In genomic region chr5:50550274-50550673, GRCh38 we compare ENCODE assay signal across 24 cellular contexts.
DNase-seq lines count a peak whose midpoint lies in the region; ATAC-seq, FAIRE-seq and TF ChIP-seq lines count a peak whose summit lies in the region.
"Had no signal": no experiment of that assay in that cellular context is flagged by ENCODE, and none has a peak within 500 bp of the region (broad histone marks: within the 10 kb centered on the region; RNA-seq: fewer than 3 reads in every experiment).

No MANE protein-coding gene starts in this region.

- H3K36me3 Mint-ChIP-seq in WTC11 (peaks cover 2% of the 10 kb centered on the region; the same call in 1 of the 2 replicates), H9 (ENCODE audit: insufficient read depth in 1 of 3, low read depth in 3 of 3) (no peaks in the 10 kb centered on the region)
- H3K36me3 Mint-ChIP-seq: CD14-positive monocyte had no signal

- H3K4me1 Mint-ChIP-seq in WTC11 = peaks cover 17% of the 10 kb centered on the region
- peaks cover 2 to 8% of the 10 kb centered on the region in 2 experiments; a peak in 3 of 4 replicates for H3K4me1 Mint-ChIP-seq in H9

- FAIRE-seq in HepG2 (lab: Jason Lieb, UNC) = no peak
- FAIRE-seq: D721Med, GM12892, H54 had no signal

- intact Hi-C loops in HepG2 (cut with micrococcal nuclease; ENCODE audit: unreplicated experiment) = no loop called here
- intact Hi-C loops in right lobe of liver (cut with DNase I) = no loop called here
- intact Hi-C loops in IMR-90 (cut with micrococcal nuclease) = no loop called here

- CTCF ChIA-PET in HepG2 (lab: Yijun Ruan, JAX; ENCODE audit: low intra/inter-chr PET ratio, low total read pairs) = no interaction called here
- CTCF ChIA-PET in IMR-90 (lab: Yijun Ruan, JAX) = no interaction called here
- CTCF ChIA-PET in WTC11 (lab: Charles Lee) = no interaction called here

- in situ Hi-C loops in HepG2 (cut with HindIII; ENCODE audit: extremely low pct_ligation_motif_present, low pct_unique_long_range_greater_than_20kb) = no loop called here
- in situ Hi-C loops in IMR-90 (cut with MboI; ENCODE audit: low sequenced_read_pairs) = no loop called here

- H2AFZ ChIP-seq in HepG2 (ENCODE audit: low read length) (no peak overlapping the region), IMR-90 (replicated peaks; ENCODE audit: low read length, poor library complexity) (no peak overlapping the region), H9 (ENCODE audit: low read length) (no peak overlapping the region)

- no peak overlapping the region for H2AK9ac ChIP-seq in IMR-90 (replicated peaks; ENCODE audit: low read depth, low read length, poor library complexity)

- DNase-seq in HepG2 (ENCODE audit: low spot score) = no peak
- DNase-seq in right lobe of liver = no peak
- no peak for DNase-seq in IMR-90
- DNase-seq in WTC11 (ENCODE audit: low spot score) = no peak
- DNase-seq in caudate nucleus (lab: John Stamatoyannopoulos, UW) = no peak
- DNase-seq in H9 = no peak
- DNase-seq in NCI-H526 treated with DMSO at 0.1 percent for 48 hours (lab: John Stamatoyannopoulos, UW) = no peak
- no peak for DNase-seq in GM19238 (ENCODE audit: insufficient read length, low spot score)
- DNase-seq: ACHN; AML-193; BE2C; CD4-positive, alpha-beta T cell; CD8-positive, alpha-beta memory T cell; DMS 273 treated with DMSO at 0.1 percent for 48 hours; DMS79; GF-D8; GOT3; HCEC 1CT had no signal

- no TSS peak for BruUV-seq in HepG2 (replicated peaks; lab: Mats Ljungman, UMichigan)
- no TSS peak for BruUV-seq in IMR-90 (replicated peaks; lab: Mats Ljungman, UMichigan)

- H3K9me3 Mint-ChIP-seq in WTC11 (no peaks in the 10 kb centered on the region), H9 (no peaks in the 10 kb centered on the region)
- H3K9me3 Mint-ChIP-seq: CD4-positive, alpha-beta T cell had no signal

- H3K27me3 ChIP-seq in HepG2 (ENCODE audit: control insufficient read depth in 1 of 2, insufficient read depth in 2 of 2, low read length in 2 of 2) = no peaks in the 10 kb centered on the region
- H3K27me3 ChIP-seq in right lobe of liver = no peaks in the 10 kb centered on the region
- H3K27me3 ChIP-seq in IMR-90 (ENCODE audit: control insufficient read depth, insufficient read depth, low read length) = no peaks in the 10 kb centered on the region
- H3K27me3 ChIP-seq in H9 (ENCODE audit: insufficient read depth, low read length) = no peaks in the 10 kb centered on the region
- H3K27me3 ChIP-seq: BE2C; BLaER1 treated with 17β-estradiol and CSF1 and Interleukin-3, amounts not matched to agents 10 nM and 100 nM had no signal

- H3K56ac ChIP-seq in IMR-90 (ENCODE audit: extremely low read depth, insufficient read depth, low read length) = no peak overlapping the region
- H3K56ac ChIP-seq in H9 (ENCODE audit: insufficient read length, low read depth, low read length) = no peak overlapping the region

- TF ChIP-seq RAD21 in HepG2 (CRISPR knock-in tag; IDR thresholded peaks at IDR 0.05) (no peak), IMR-90 (IDR thresholded peaks at IDR 0.05; ENCODE audit: low read length) (no peak)

- no peaks in the 10 kb centered on the region for H3K9me1 ChIP-seq in IMR-90 (ENCODE audit: insufficient read depth, low read length)

- H4K5ac ChIP-seq in IMR-90 (ENCODE audit: low read depth, low read length) = no peak overlapping the region
- H4K5ac ChIP-seq in H9 (ENCODE audit: insufficient read length, low read depth, low read length) = no peak overlapping the region

- H3K79me2 ChIP-seq in HepG2 (ENCODE audit: insufficient read depth, low read length) (no peaks in the 10 kb centered on the region), H9 (ENCODE audit: insufficient read depth, low read length) (no peaks in the 10 kb centered on the region)

- H3K36me3 ChIP-seq in HepG2 (replicated peaks in 1 of 2; ENCODE audit: control insufficient read depth in 1 of 2, insufficient read depth in 2 of 2, low read length in 2 of 2) (no peaks in the 10 kb centered on the region), right lobe of liver (no peaks in the 10 kb centered on the region), IMR-90 (ENCODE audit: control insufficient read depth, insufficient read depth, low read length) (no peaks in the 10 kb centered on the region)
- H3K36me3 ChIP-seq: BE2C; BLaER1 treated with 17β-estradiol and CSF1 and Interleukin-3, amounts not matched to agents 10 nM and 100 nM had no signal

- H3K27ac ChIP-seq in HepG2 (ENCODE audit: extremely low read length, insufficient read depth, low read length) = no peak overlapping the region
- H3K27ac ChIP-seq in right lobe of liver = no peak overlapping the region
- H3K27ac ChIP-seq in IMR-90 (ENCODE audit: insufficient read depth, low read length) = no peak overlapping the region
- no peak overlapping the region for H3K27ac ChIP-seq in caudate nucleus (ENCODE audit: low read depth, low read length)
- no peak overlapping the region for H3K27ac ChIP-seq in H9 (ENCODE audit: insufficient read length, low read depth, low read length)
- H3K27ac ChIP-seq: 22Rv1; BLaER1 treated with 17β-estradiol and CSF1 and Interleukin-3, amounts not matched to agents 10 nM and 100 nM had no signal

- no peak overlapping the region for H3T11ph ChIP-seq in H9 (ENCODE audit: low read length)

- H3K79me1 ChIP-seq in IMR-90 (ENCODE audit: low read depth in 1 of 2, low read length in 2 of 2) (no peaks in the 10 kb centered on the region), H9 (ENCODE audit: insufficient read depth, low read depth, low read length, poor library complexity, severe bottlenecking) (no peaks in the 10 kb centered on the region)

- H3K9ac ChIP-seq in HepG2 (ENCODE audit: insufficient read depth, low read depth, low read length) (no peak overlapping the region), IMR-90 (ENCODE audit: low read depth, low read length) (no peak overlapping the region), H9 (ENCODE audit: extremely low read depth, insufficient read length, low read length) (no peak overlapping the region)
- H3K9ac ChIP-seq: BLaER1 treated with 17β-estradiol and CSF1 and Interleukin-3, amounts not matched to agents 10 nM and 100 nM had no signal

- H3K23ac ChIP-seq in IMR-90 (ENCODE audit: low read depth, low read length) (no peak overlapping the region), H9 (ENCODE audit: insufficient read length, low read depth, low read length) (no peak overlapping the region)

- H2AK5ac ChIP-seq in IMR-90 (ENCODE audit: low read depth, low read length) (no peak overlapping the region), H9 (ENCODE audit: insufficient read length, low read length) (no peak overlapping the region)

- H3K18ac ChIP-seq in IMR-90 (ENCODE audit: low read depth, low read length) (no peak overlapping the region), H9 (ENCODE audit: insufficient read length, low read depth, low read length) (no peak overlapping the region)

- peaks cover 10% of the 10 kb centered on the region for H3K9me3 ChIP-seq in HepG2 (ENCODE audit: low read length)
- H3K9me3 ChIP-seq in right lobe of liver = no peaks in the 10 kb centered on the region
- H3K9me3 ChIP-seq in IMR-90 (ENCODE audit: control insufficient read depth, insufficient read depth, low read length) = no peaks in the 10 kb centered on the region
- H3K9me3 ChIP-seq in H9 (ENCODE audit: control insufficient read depth, low read depth, low read length) = no peaks in the 10 kb centered on the region
- H3K9me3 ChIP-seq: BE2C had no signal

- H2BK15ac ChIP-seq in IMR-90 (ENCODE audit: low read depth, low read length) (no peak overlapping the region), H9 (ENCODE audit: low read depth, low read length) (no peak overlapping the region)

- no peak overlapping the region for H3K4me3 ChIP-seq in HepG2 (replicated peaks in 1 of 3; ENCODE audit: insufficient read depth in 1 of 3, low read depth in 2 of 3, low read length in 3 of 3)
- H3K4me3 ChIP-seq in right lobe of liver = no peak overlapping the region
- H3K4me3 ChIP-seq in IMR-90 (ENCODE audit: insufficient read depth, low read depth, low read length) = no peak overlapping the region
- H3K4me3 ChIP-seq: BLaER1 treated with 17β-estradiol and CSF1 and Interleukin-3, amounts not matched to agents 10 nM and 100 nM had no signal

- TF ChIP-seq EP300 in HepG2 (IDR thresholded peaks at IDR 0.05; ENCODE audit: low read depth in 2 of 2, low read length in 2 of 2) (no peak), HepG2 (CRISPR knock-in tag; IDR thresholded peaks at IDR 0.05; ENCODE audit: borderline replicate concordance) (no peak)

- H3K4me1 ChIP-seq in HepG2 (ENCODE audit: insufficient read depth, low read length) = no peaks in the 10 kb centered on the region
- H3K4me1 ChIP-seq in right lobe of liver = no peaks in the 10 kb centered on the region
- H3K4me1 ChIP-seq in IMR-90 (ENCODE audit: control insufficient read depth, insufficient read depth, low read length) = no peaks in the 10 kb centered on the region
- no peaks in the 10 kb centered on the region for H3K4me1 ChIP-seq in H9 (ENCODE audit: insufficient read depth, low read length)
- H3K4me1 ChIP-seq: BE2C had no signal

- TF ChIP-seq CTCF in HepG2 (CRISPR knock-in tag; IDR thresholded peaks at IDR 0.05) = no peak
- TF ChIP-seq CTCF in right lobe of liver (IDR thresholded peaks at IDR 0.05) = no peak
- no peak for TF ChIP-seq CTCF in IMR-90 (conservative IDR thresholded peaks at IDR 0.05; ENCODE audit: low read depth, low read length)
- no peak for TF ChIP-seq CTCF in WTC11 (IDR thresholded peaks at IDR 0.05)
- no peak for TF ChIP-seq CTCF in H9 (conservative IDR thresholded peaks at IDR 0.05)

- H4K20me1 ChIP-seq in HepG2 (ENCODE audit: insufficient read depth, low read length) (no peaks in the 10 kb centered on the region), IMR-90 (ENCODE audit: insufficient read depth, low read length) (no peaks in the 10 kb centered on the region), H9 (ENCODE audit: control insufficient read depth, insufficient read depth, insufficient read length) (no peaks in the 10 kb centered on the region)
- H4K20me1 ChIP-seq: BLaER1 treated with 17β-estradiol and CSF1 and Interleukin-3, amounts not matched to agents 10 nM and 100 nM had no signal

- H4K8ac ChIP-seq in IMR-90 (ENCODE audit: low read depth in 2 of 2, low read length in 2 of 2) = no peak overlapping the region
- no peak overlapping the region for H4K8ac ChIP-seq in H9 (replicated peaks; ENCODE audit: insufficient read length, low read depth, low read length)

- H3K4me3 Mint-ChIP-seq in WTC11 (no peak overlapping the region), H9 (no peak overlapping the region)
- H3K4me3 Mint-ChIP-seq: CD14-positive monocyte; CD4-positive, alpha-beta T cell; CD8-positive, alpha-beta memory T cell had no signal

- H3K4ac ChIP-seq in IMR-90 (ENCODE audit: low read depth, low read length) = no peak overlapping the region
- no peak overlapping the region for H3K4ac ChIP-seq in H9 (ENCODE audit: low read depth, low read length)

- no peaks in the 10 kb centered on the region for H3K27me3 Mint-ChIP-seq in WTC11 (ENCODE audit: low read depth)
- no peaks in the 10 kb centered on the region for H3K27me3 Mint-ChIP-seq in H9 (ENCODE audit: low read depth)
- H3K27me3 Mint-ChIP-seq: CD4-positive, alpha-beta T cell; CD8-positive, alpha-beta memory T cell had no signal

- H4K91ac ChIP-seq in IMR-90 (ENCODE audit: insufficient read depth, low read depth, low read length) (no peak overlapping the region), H9 (ENCODE audit: insufficient read length, low read depth, low read length) (no peak overlapping the region)

- TF ChIP-seq POLR2A in HepG2 (IDR thresholded peaks at IDR 0.05; ENCODE audit: insufficient read depth in 1 of 2, low read depth in 2 of 2, low read length in 2 of 2) (no peak), right lobe of liver (IDR thresholded peaks at IDR 0.05) (no peak), IMR-90 (IDR thresholded peaks at IDR 0.05; ENCODE audit: low read depth, low read length) (no peak)

- H2BK12ac ChIP-seq in H9 (ENCODE audit: insufficient read length, low read depth, low read length) = no peak overlapping the region

- H2BK120ac ChIP-seq in IMR-90 (ENCODE audit: low read depth, low read length) (no peak overlapping the region), H9 (ENCODE audit: low read depth, low read length, poor library complexity, severe bottlenecking) (no peak overlapping the region)

- dilution Hi-C loops in IMR-90 (cut with HindIII; ENCODE audit: low sequenced_read_pairs, unreplicated experiment) = no loop called here

- H2BK20ac ChIP-seq in IMR-90 (ENCODE audit: low read depth, low read length) (no peak overlapping the region), H9 (ENCODE audit: low read depth, low read length, poor library complexity, severe bottlenecking) (no peak overlapping the region)

- no peak overlapping the region for H3K14ac ChIP-seq in IMR-90 (replicated peaks; ENCODE audit: low read depth, low read length)
- no peak overlapping the region for H3K14ac ChIP-seq in H9 (ENCODE audit: insufficient read depth, low read length)

- H3K4me2 ChIP-seq in HepG2 (ENCODE audit: low read depth, low read length) = no peak overlapping the region
- no peak overlapping the region for H3K4me2 ChIP-seq in IMR-90 (ENCODE audit: low read depth, low read length)
- H3K4me2 ChIP-seq in H9 (ENCODE audit: insufficient read depth, insufficient read length, low read length) = no peak overlapping the region
- H3K4me2 ChIP-seq: BLaER1 treated with 17β-estradiol and CSF1 and Interleukin-3, amounts not matched to agents 10 nM and 100 nM had no signal

- H2BK5ac ChIP-seq in IMR-90 (ENCODE audit: low read depth, low read length, poor library complexity, severe bottlenecking) = no peak overlapping the region
- H2BK5ac ChIP-seq in H9 (ENCODE audit: insufficient read length, low read length) = no peak overlapping the region

- ATAC-seq in HepG2 (no peak), right lobe of liver (no peak), IMR-90 (ENCODE audit: low read depth) (no peak), WTC11 (peak; percentile 58; the same call in 1 of the 2 replicates)

- POLR2A ChIA-PET in HepG2 (lab: Yijun Ruan, JAX) (no interaction called here), IMR-90 (lab: Charles Lee; ENCODE audit: unreplicated experiment) (no interaction called here), WTC11 (lab: Charles Lee) (no interaction called here)

- no peaks in the 10 kb centered on the region for H3K23me2 ChIP-seq in H9 (ENCODE audit: insufficient read length, low read depth, low read length, poor library complexity, severe bottlenecking)

- H3K27ac Mint-ChIP-seq in WTC11 (no peak overlapping the region), H9 (no peak overlapping the region)
- H3K27ac Mint-ChIP-seq: CD14-positive monocyte; CD4-positive, alpha-beta T cell had no signal
